ENCODE assay signal across 14 cellular contexts in genomic region chr1:41658444-41659158, GRCh38.
DNase-seq lines count a peak whose midpoint lies in the region; ATAC-seq and TF ChIP-seq lines count a peak whose summit lies in the region.
"Had no signal": no experiment of that assay in that cellular context is flagged by ENCODE, and none has a peak within 500 bp of the region (broad histone marks: within the 10 kb centered on the region; RNA-seq: fewer than 3 reads in every experiment).

No MANE protein-coding gene starts in this region.

- H3K9me3 ChIP-seq in mammary epithelial cell (replicated peaks; ENCODE audit: insufficient read depth, low read length): no peaks in the 10 kb centered on the region
- H3K9me3 ChIP-seq: gastroesophageal sphincter had no signal

- H3K4me1 Mint-ChIP-seq in activated naive CD4-positive, alpha-beta T cell treated with anti-CD3 and anti-CD28 coated beads, Interleukin-2, amount 10 ng/mL, durations not matched to agents 7 days and 5 days: peaks cover 71% of the 10 kb centered on the region
- H3K4me1 Mint-ChIP-seq in activated naive CD8-positive, alpha-beta T cell (ENCODE audit: low read depth): peaks cover 67% of the 10 kb centered on the region
- peaks cover 74% of the 10 kb centered on the region for H3K4me1 Mint-ChIP-seq in stimulated activated naive CD8-positive, alpha-beta T cell treated with anti-CD3 and anti-CD28 coated beads, Interleukin-15, amount 100 ng/mL, for 72 hours

- no peak for TF ChIP-seq CTCF in NB4 (IDR thresholded peaks at IDR 0.05; ENCODE audit: low read depth, low read length)
- TF ChIP-seq CTCF in mammary epithelial cell (conservative IDR thresholded peaks at IDR 0.05 in 1 of 2, IDR thresholded peaks at IDR 0.05 in 1 of 2; ENCODE audit: extremely low read depth in 1 of 2, insufficient read depth in 1 of 2, low read depth in 1 of 2, low read length in 2 of 2): no peak

- no peak for TF ChIP-seq POLR2A in NB4 (IDR thresholded peaks at IDR 0.05; ENCODE audit: extremely low read depth, insufficient read length)

- H3K4me3 ChIP-seq in NB4 (ENCODE audit: low read depth, low read length) (no peak overlapping the region), mammary epithelial cell (replicated peaks in 1 of 3; ENCODE audit: insufficient read depth in 1 of 3, low read depth in 2 of 3, low read length in 3 of 3) (no peak overlapping the region)
- H3K4me3 ChIP-seq: gastroesophageal sphincter had no signal

- WGBS in mammary epithelial cell (ENCODE audit: low coverage, missing lambda C conversion rate): 93% methylated on average over 11 of the region's 12 CpGs

- no peaks in the 10 kb centered on the region for H3K27me3 ChIP-seq in mammary epithelial cell (ENCODE audit: insufficient read depth, low read length)
- H3K27me3 ChIP-seq: gastroesophageal sphincter had no signal

- H3K79me2 ChIP-seq in mammary epithelial cell (ENCODE audit: insufficient read depth, low read length): no peaks in the 10 kb centered on the region

- H3K36me3 Mint-ChIP-seq in activated naive CD4-positive, alpha-beta T cell treated with anti-CD3 and anti-CD28 coated beads, Interleukin-2, amount 10 ng/mL, durations not matched to agents 7 days and 5 days: peaks cover 15% of the 10 kb centered on the region
- peaks cover 20% of the 10 kb centered on the region for H3K36me3 Mint-ChIP-seq in activated naive CD8-positive, alpha-beta T cell

- in situ Hi-C loops in mammary epithelial cell (cut with MboI; ENCODE audit: low sequenced_read_pairs in 2 of 2): loop anchor here in 1 of 2 donors (25.0 kb wide), 1 partner anchor 129 kb away; no protein-coding TSS in a partner anchor

- H2AFZ ChIP-seq in mammary epithelial cell (ENCODE audit: low read depth, low read length): no peak overlapping the region

- CTCF ChIA-PET in activated naive CD4-positive, alpha-beta T cell treated with anti-CD3 and anti-CD28 coated beads, Interleukin-2, amount 10 ng/mL, durations not matched to agents 7 days and 5 days (lab: Charles Lee): interaction anchor here (1.1 to 2.8 kb wide), 6 partner anchors 15 to 143 kb away, joined by 5 to 17 read pairs (median 6); no protein-coding TSS in a partner anchor
- CTCF ChIA-PET in mammary epithelial cell (lab: Charles Lee; ENCODE audit: low non-redundant PET): no interaction called here

- H3K4me1 ChIP-seq in mammary epithelial cell (ENCODE audit: insufficient read depth, low read length): peaks cover 17% of the 10 kb centered on the region

- no peak overlapping the region for H3K4me2 ChIP-seq in mammary epithelial cell (ENCODE audit: insufficient read depth, low read depth, low read length)

- intact Hi-C loops in mammary epithelial cell (cut with micrococcal nuclease): loop anchor here (10.0 kb wide), 1 partner anchor 84 kb away; no protein-coding TSS in a partner anchor

- no peak for ATAC-seq in stimulated activated naive CD8-positive, alpha-beta T cell treated with anti-CD3 and anti-CD28 coated beads, Interleukin-15, amount 100 ng/mL, for 72 hours
- ATAC-seq in GM18519 (IDR thresholded peaks at IDR 0.05; ENCODE audit: low FRiP score, unreplicated experiment): no peak
- no peak for ATAC-seq in GM21390 (IDR thresholded peaks at IDR 0.05; ENCODE audit: unreplicated experiment)
- ATAC-seq: activated CD4-positive, CD25-positive, alpha-beta regulatory T cell treated with anti-CD3 and anti-CD28 coated beads, Interleukin-2, amount 50 U/mL, for 24 hours; gastroesophageal sphincter had no signal

- no peak overlapping the region for H3K4me3 Mint-ChIP-seq in activated naive CD4-positive, alpha-beta T cell treated with anti-CD3 and anti-CD28 coated beads, Interleukin-2, amount 10 ng/mL, durations not matched to agents 7 days and 5 days
- H3K4me3 Mint-ChIP-seq in activated naive CD8-positive, alpha-beta T cell: peak overlapping the region; percentile 86
- H3K4me3 Mint-ChIP-seq in stimulated activated naive CD8-positive, alpha-beta T cell treated with anti-CD3 and anti-CD28 coated beads, Interleukin-15, amount 100 ng/mL, for 72 hours: peak overlapping the region; percentile 95 to 96

- H3K27ac ChIP-seq in mammary epithelial cell (ENCODE audit: insufficient read depth, low read depth, low read length): no peak overlapping the region
- H3K27ac ChIP-seq: gastroesophageal sphincter had no signal

- no peaks in the 10 kb centered on the region for H3K27me3 Mint-ChIP-seq in activated naive CD4-positive, alpha-beta T cell treated with anti-CD3 and anti-CD28 coated beads, Interleukin-2, amount 10 ng/mL, durations not matched to agents 7 days and 5 days
- no peaks in the 10 kb centered on the region for H3K27me3 Mint-ChIP-seq in activated naive CD8-positive, alpha-beta T cell
- no peaks in the 10 kb centered on the region for H3K27me3 Mint-ChIP-seq in stimulated activated naive CD8-positive, alpha-beta T cell treated with anti-CD3 and anti-CD28 coated beads, Interleukin-15, amount 100 ng/mL, for 72 hours
- H3K27me3 Mint-ChIP-seq: CD8-positive, alpha-beta memory T cell had no signal

- no peak overlapping the region for H3K9ac ChIP-seq in mammary epithelial cell (ENCODE audit: insufficient read depth, low read length)

- DNase-seq in activated naive CD4-positive, alpha-beta T cell treated with anti-CD3 and anti-CD28 coated beads, Interleukin-2, amount 10 ng/mL, durations not matched to agents 7 days and 5 days: peak; percentile 20
- DNase-seq in activated naive CD4-positive, alpha-beta T cell treated with anti-CD3 and anti-CD28 coated beads, Interleukin-2, amount 50 U/mL, for 16 hours: no peak
- DNase-seq in NB4 (ENCODE audit: low read depth) (peak; percentile 77), mammary epithelial cell (no peak)
- DNase-seq in stimulated activated naive CD8-positive, alpha-beta T cell treated with anti-CD3 and anti-CD28 coated beads, Interleukin-15, amount 100 ng/mL, for 72 hours: no peak
- DNase-seq: CD8-positive, alpha-beta memory T cell; effector CD4-positive, alpha-beta T cell; H7; NCI-H2029 treated with DMSO at 0.1 percent for 48 hours had no signal

- no TSS peak for BruUV-seq in mammary epithelial cell (replicated peaks; lab: Mats Ljungman, UMichigan)

- dilution Hi-C loops in mammary epithelial cell (cut with HindIII; ENCODE audit: low sequenced_read_pairs): no loop called here

- H3K36me3 ChIP-seq in mammary epithelial cell (ENCODE audit: insufficient read depth, low read length): no peaks in the 10 kb centered on the region
- H3K36me3 ChIP-seq: gastroesophageal sphincter had no signal

- H3K27ac Mint-ChIP-seq in activated naive CD4-positive, alpha-beta T cell treated with anti-CD3 and anti-CD28 coated beads, Interleukin-2, amount 10 ng/mL, durations not matched to agents 7 days and 5 days: no peak overlapping the region
- peak overlapping the region; percentile 64 for H3K27ac Mint-ChIP-seq in activated naive CD8-positive, alpha-beta T cell
- no peak overlapping the region for H3K27ac Mint-ChIP-seq in stimulated activated naive CD8-positive, alpha-beta T cell treated with anti-CD3 and anti-CD28 coated beads, Interleukin-15, amount 100 ng/mL, for 72 hours

- H3K9me3 Mint-ChIP-seq in activated naive CD4-positive, alpha-beta T cell treated with anti-CD3 and anti-CD28 coated beads, Interleukin-2, amount 10 ng/mL, durations not matched to agents 7 days and 5 days: no peaks in the 10 kb centered on the region
- H3K9me3 Mint-ChIP-seq in activated naive CD8-positive, alpha-beta T cell (ENCODE audit: low read depth): no peaks in the 10 kb centered on the region
- no peaks in the 10 kb centered on the region for H3K9me3 Mint-ChIP-seq in stimulated activated naive CD8-positive, alpha-beta T cell treated with anti-CD3 and anti-CD28 coated beads, Interleukin-15, amount 100 ng/mL, for 72 hours
- H3K9me3 Mint-ChIP-seq: CD8-positive, alpha-beta memory T cell had no signal

- no peaks in the 10 kb centered on the region for H4K20me1 ChIP-seq in mammary epithelial cell (ENCODE audit: insufficient read depth, low read length)

Comparison
In these comparisons a context has a peak if more than half of its experiments do, and no peak if none do; other contexts are left out.
1. DNase-seq: peak in activated naive CD4-positive, alpha-beta T cell treated with anti-CD3 and anti-CD28 coated beads, Interleukin-2, amount 10 ng/mL, durations not matched to agents 7 days and 5 days (single experiment) and NB4 (single experiment); none in activated naive CD4-positive, alpha-beta T cell treated with anti-CD3 and anti-CD28 coated beads, Interleukin-2, amount 50 U/mL, for 16 hours (single experiment), stimulated activated naive CD8-positive, alpha-beta T cell treated with anti-CD3 and anti-CD28 coated beads, Interleukin-15, amount 100 ng/mL, for 72 hours (0 of 2) and mammary epithelial cell (single experiment).